Comparison of ENCODE assay signal across 18 cellular contexts in the genomic region with DNA sequence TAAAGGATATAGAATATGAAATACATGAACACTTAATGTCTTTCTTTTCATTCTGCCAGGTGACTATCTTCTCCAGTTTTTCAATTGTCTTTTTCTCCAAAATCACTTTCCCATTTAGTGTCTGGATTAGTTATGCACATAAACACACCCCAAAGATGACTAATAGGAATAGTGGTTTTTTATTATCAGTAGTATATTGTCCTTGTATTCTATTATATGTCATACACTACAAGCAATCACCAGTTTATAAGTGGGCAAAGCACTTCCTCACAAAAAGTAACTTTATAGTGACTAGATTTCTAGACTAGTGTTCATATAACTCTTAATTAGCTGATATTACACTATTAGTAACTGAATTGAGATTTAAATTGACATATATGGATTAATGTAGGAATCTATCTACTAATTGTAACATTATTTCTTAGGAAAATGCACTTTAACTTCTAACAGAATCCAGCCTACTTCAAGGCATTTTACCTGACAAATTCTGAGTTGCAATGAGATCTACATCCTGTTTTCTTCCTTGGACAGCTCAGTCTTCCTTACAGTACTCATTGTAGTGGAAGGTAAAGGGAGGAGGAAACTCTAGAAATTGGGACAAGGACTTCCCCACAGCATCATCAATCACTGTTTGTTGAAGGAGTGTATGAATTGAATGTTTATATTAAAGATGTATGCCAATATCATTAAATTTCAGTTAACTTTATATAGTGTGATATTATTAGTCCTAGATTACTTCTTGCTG.
A peak's percentile ranks its signal among the peaks of the same experiment; 100 is the strongest.
DNase-seq lines count a peak whose midpoint lies in the region; ATAC-seq, FAIRE-seq and TF ChIP-seq lines count a peak whose summit lies in the region.
"Had no signal": no experiment of that assay in that cellular context is flagged by ENCODE, and none has a peak within 500 bp of the region (broad histone marks: within the 10 kb centered on the region; RNA-seq: fewer than 3 reads in every experiment).

No MANE protein-coding gene starts in this region.

- H3K4me3 ChIP-seq in mammary epithelial cell (replicated peaks in 1 of 3; ENCODE audit: insufficient read depth in 1 of 3, low read depth in 2 of 3, low read length in 3 of 3) (no peak overlapping the region), Loucy (ENCODE audit: low read length, poor library complexity, severe bottlenecking) (peak overlapping the region; percentile 45), astrocyte (ENCODE audit: insufficient read depth, low read depth, low read length) (no peak overlapping the region), small intestine (ENCODE audit: low read depth in 1 of 2, low read length in 2 of 2) (no peak overlapping the region)
- H3K4me3 ChIP-seq: BLaER1 had no signal

- H3K27ac ChIP-seq in mammary epithelial cell (ENCODE audit: insufficient read depth, low read depth, low read length) (no peak overlapping the region), astrocyte (ENCODE audit: low read depth, low read length) (no peak overlapping the region), small intestine (ENCODE audit: low read depth in 1 of 2, low read length in 1 of 2) (no peak overlapping the region)
- H3K27ac ChIP-seq: 22Rv1, BLaER1 had no signal

- H3K79me2 ChIP-seq in mammary epithelial cell (ENCODE audit: insufficient read depth, low read length): no peaks in the 10 kb centered on the region
- H3K79me2 ChIP-seq in Loucy (ENCODE audit: insufficient read depth, low read length): no peaks in the 10 kb centered on the region
- H3K79me2 ChIP-seq in astrocyte (ENCODE audit: insufficient read depth, low read length): no peaks in the 10 kb centered on the region

- H3K4me2 ChIP-seq in mammary epithelial cell (ENCODE audit: insufficient read depth, low read depth, low read length) (no peak overlapping the region), Loucy (ENCODE audit: low read depth, low read length, poor library complexity, severe bottlenecking) (peak overlapping the region; percentile 60), astrocyte (ENCODE audit: low read length) (no peak overlapping the region)
- H3K4me2 ChIP-seq: BLaER1 had no signal

- H2AFZ ChIP-seq in mammary epithelial cell (ENCODE audit: low read depth, low read length) (no peak overlapping the region), Loucy (ENCODE audit: low read length) (no peak overlapping the region), astrocyte (ENCODE audit: low read depth, low read length) (no peak overlapping the region)

- TF ChIP-seq CTCF in mammary epithelial cell (conservative IDR thresholded peaks at IDR 0.05 in 1 of 2, IDR thresholded peaks at IDR 0.05 in 1 of 2; ENCODE audit: extremely low read depth in 1 of 2, insufficient read depth in 1 of 2, low read depth in 1 of 2, low read length in 2 of 2) (no peak), MCF 10A (IDR thresholded peaks at IDR 0.05; ENCODE audit: unreplicated experiment) (no peak), Loucy (conservative IDR thresholded peaks at IDR 0.05; ENCODE audit: low read length) (no peak), astrocyte (IDR thresholded peaks at IDR 0.05; ENCODE audit: insufficient read depth, low read depth, low read length) (no peak)

- H3K4me3 Mint-ChIP-seq in MCF 10A (ENCODE audit: unreplicated experiment): no peak overlapping the region
- H3K4me3 Mint-ChIP-seq in astrocyte (ENCODE audit: unreplicated experiment): no peak overlapping the region
- no peak overlapping the region for H3K4me3 Mint-ChIP-seq in T-cell
- H3K4me3 Mint-ChIP-seq: IgD-negative memory B cell had no signal

- no TSS peak for BruUV-seq in mammary epithelial cell (replicated peaks; lab: Mats Ljungman, UMichigan)
- no TSS peak for BruUV-seq in MCF 10A (replicated peaks; lab: Mats Ljungman, UMichigan)

- H3K27ac Mint-ChIP-seq in MCF 10A (ENCODE audit: low read depth, unreplicated experiment): no peak overlapping the region
- no peak overlapping the region for H3K27ac Mint-ChIP-seq in astrocyte (ENCODE audit: unreplicated experiment)
- no peak overlapping the region for H3K27ac Mint-ChIP-seq in T-cell
- H3K27ac Mint-ChIP-seq: IgD-negative memory B cell had no signal

- H3K36me3 Mint-ChIP-seq in MCF 10A (ENCODE audit: insufficient read depth, unreplicated experiment) (peaks cover 7% of the 10 kb centered on the region), astrocyte (ENCODE audit: low read depth, unreplicated experiment) (no peaks in the 10 kb centered on the region), T-cell (peaks cover 20% of the 10 kb centered on the region)

- H3K9me3 Mint-ChIP-seq in MCF 10A (ENCODE audit: unreplicated experiment) (no peaks in the 10 kb centered on the region), astrocyte (ENCODE audit: unreplicated experiment) (no peaks in the 10 kb centered on the region), T-cell (no peaks in the 10 kb centered on the region)

- H3K4me1 ChIP-seq in mammary epithelial cell (ENCODE audit: insufficient read depth, low read length): no peaks in the 10 kb centered on the region
- peaks cover 69% of the 10 kb centered on the region for H3K4me1 ChIP-seq in Loucy (ENCODE audit: insufficient read depth, low read length, poor library complexity, severe bottlenecking)
- H3K4me1 ChIP-seq in astrocyte (ENCODE audit: insufficient read depth, low read length): no peaks in the 10 kb centered on the region
- no peaks in the 10 kb centered on the region for H3K4me1 ChIP-seq in small intestine (ENCODE audit: control insufficient read depth in 2 of 2, insufficient read depth in 1 of 2, low read depth in 1 of 2, low read length in 1 of 2)
- H3K4me1 ChIP-seq: BLaER1 had no signal

- intact Hi-C loops in mammary epithelial cell (cut with micrococcal nuclease): no loop called here
- intact Hi-C loops in MCF 10A (cut with micrococcal nuclease): no loop called here

- CTCF ChIA-PET in mammary epithelial cell (lab: Charles Lee; ENCODE audit: low non-redundant PET): no interaction called here
- CTCF ChIA-PET in MCF 10A (lab: Yijun Ruan, JAX): no interaction called here
- CTCF ChIA-PET in T-cell (lab: Charles Lee): no interaction called here

- H3F3A ChIP-seq in Loucy (ENCODE audit: low read depth): no peaks in the 10 kb centered on the region

- DNase-seq in mammary epithelial cell (peak; percentile 1), MCF 10A (ENCODE audit: unreplicated experiment) (no peak), astrocyte (ENCODE audit: low read depth) (peak; percentile 17), small intestine (peak; percentile 14), T-cell (no peak)
- no peak for DNase-seq in activated T-cell treated with anti-CD3 and anti-CD28 coated beads, Interleukin-2, amount 50 U/mL, for 1 hour
- DNase-seq: AML-193, Calu3, DMS 273 treated with DMSO at 0.1 percent for 48 hours, GDM1, HCEC 1CT had no signal

- H4K20me1 ChIP-seq in mammary epithelial cell (ENCODE audit: insufficient read depth, low read length) (no peaks in the 10 kb centered on the region), Loucy (ENCODE audit: insufficient read depth, low read length, poor library complexity, severe bottlenecking) (no peaks in the 10 kb centered on the region), astrocyte (ENCODE audit: insufficient read depth, low read length) (no peaks in the 10 kb centered on the region)
- H4K20me1 ChIP-seq: BLaER1 had no signal

- H3K36me3 ChIP-seq in mammary epithelial cell (ENCODE audit: insufficient read depth, low read length) (no peaks in the 10 kb centered on the region), Loucy (ENCODE audit: insufficient read depth, low read length) (no peaks in the 10 kb centered on the region), astrocyte (ENCODE audit: insufficient read depth, low read length) (no peaks in the 10 kb centered on the region), small intestine (ENCODE audit: control insufficient read depth in 2 of 2, insufficient read depth in 2 of 2, low read length in 2 of 2) (no peaks in the 10 kb centered on the region)
- H3K36me3 ChIP-seq: BLaER1 had no signal

- POLR2A ChIA-PET in MCF 10A (lab: Yijun Ruan, JAX) (no interaction called here), T-cell (lab: Charles Lee) (interaction anchor here in 1 of 2 donors (0.6 kb wide), 1 partner anchor 8 kb away, joined by 3 read pairs; no protein-coding TSS in a partner anchor)

- no peaks in the 10 kb centered on the region for H3K9me3 ChIP-seq in mammary epithelial cell (replicated peaks; ENCODE audit: insufficient read depth, low read length)
- H3K9me3 ChIP-seq in Loucy (ENCODE audit: insufficient read depth, low read depth, low read length): no peaks in the 10 kb centered on the region
- H3K9me3 ChIP-seq in astrocyte (ENCODE audit: insufficient read depth, low read depth, low read length): no peaks in the 10 kb centered on the region
- no peaks in the 10 kb centered on the region for H3K9me3 ChIP-seq in small intestine (ENCODE audit: control insufficient read depth, low read depth)
- H3K9me3 ChIP-seq: BLaER1 had no signal

- in situ Hi-C loops in mammary epithelial cell (cut with MboI; ENCODE audit: low sequenced_read_pairs in 2 of 2): no loop called here

- H3K27me3 ChIP-seq in mammary epithelial cell (ENCODE audit: insufficient read depth, low read length): no peaks in the 10 kb centered on the region
- no peaks in the 10 kb centered on the region for H3K27me3 ChIP-seq in Loucy (ENCODE audit: insufficient read depth, low read length, poor library complexity, severe bottlenecking)
- H3K27me3 ChIP-seq in astrocyte (ENCODE audit: insufficient read depth, low read length): no peaks in the 10 kb centered on the region
- H3K27me3 ChIP-seq in small intestine (ENCODE audit: control insufficient read depth in 2 of 2, insufficient read depth in 2 of 2, low read length in 2 of 2): no peaks in the 10 kb centered on the region
- H3K27me3 ChIP-seq: BLaER1 had no signal

- no peaks in the 10 kb centered on the region for H3K9me2 ChIP-seq in Loucy (replicated peaks; ENCODE audit: low read depth, low read length)

- H3K9ac ChIP-seq in mammary epithelial cell (ENCODE audit: insufficient read depth, low read length): no peak overlapping the region
- H3K9ac ChIP-seq in Loucy (ENCODE audit: low read depth, low read length, poor library complexity, severe bottlenecking): no peak overlapping the region
- no peak overlapping the region for H3K9ac ChIP-seq in astrocyte (ENCODE audit: low read length)
- H3K9ac ChIP-seq: BLaER1 had no signal

- H3K4me1 Mint-ChIP-seq in MCF 10A (ENCODE audit: insufficient read depth, unreplicated experiment): no peaks in the 10 kb centered on the region
- no peaks in the 10 kb centered on the region for H3K4me1 Mint-ChIP-seq in astrocyte (ENCODE audit: low read depth, unreplicated experiment)
- H3K4me1 Mint-ChIP-seq in T-cell: no peaks in the 10 kb centered on the region

- no peaks in the 10 kb centered on the region for H3K27me3 Mint-ChIP-seq in MCF 10A (ENCODE audit: insufficient read depth, unreplicated experiment)
- H3K27me3 Mint-ChIP-seq in astrocyte (ENCODE audit: low read depth, unreplicated experiment): no peaks in the 10 kb centered on the region
- H3K27me3 Mint-ChIP-seq in T-cell: no peaks in the 10 kb centered on the region
- H3K27me3 Mint-ChIP-seq: IgD-negative memory B cell had no signal

- FAIRE-seq in astrocyte (lab: Jason Lieb, UNC): no peak
- no peak for FAIRE-seq in small intestine (lab: Jason Lieb, UNC)
- FAIRE-seq: GM12892, GM19239 had no signal

- no peak for ATAC-seq in T-cell (replicated peaks in 1 of 4)
- ATAC-seq in HG02840 (IDR thresholded peaks at IDR 0.05; ENCODE audit: low FRiP score, unreplicated experiment): no peak

- dilution Hi-C loops in mammary epithelial cell (cut with HindIII; ENCODE audit: low sequenced_read_pairs): no loop called here

Comparison
In these comparisons a context has a peak if more than half of its experiments do, and no peak if none do; other contexts are left out.
1. DNase-seq: peak in mammary epithelial cell (single experiment), astrocyte (single experiment) and small intestine (single experiment); none in MCF 10A (single experiment), T-cell (0 of 34) and activated T-cell treated with anti-CD3 and anti-CD28 coated beads, Interleukin-2, amount 50 U/mL, for 1 hour (single experiment).